1 cellular context compared by ENCODE assay signal in the genomic region with DNA sequence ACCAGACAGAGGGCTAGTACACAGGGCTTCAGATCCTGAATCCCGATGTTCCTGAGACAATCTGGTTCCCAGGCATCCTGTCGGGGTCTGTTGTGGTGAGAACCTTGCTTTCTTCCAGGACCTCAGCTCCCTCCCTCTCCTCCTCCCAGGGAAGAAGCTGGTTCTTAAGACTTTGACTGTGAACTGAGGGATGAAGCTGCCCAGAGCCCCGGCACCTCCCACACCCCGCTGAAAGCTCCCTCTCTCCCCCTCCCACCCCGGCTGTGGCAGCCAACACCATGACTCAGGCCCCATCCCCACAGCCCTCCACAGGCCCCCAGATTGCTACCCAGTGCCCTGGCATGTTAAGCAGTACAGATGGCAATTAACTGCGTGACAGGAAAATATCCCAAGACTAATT.
TF ChIP-seq lines count a peak whose summit lies in the region.

No MANE protein-coding gene starts in this region.

TF ChIP-seq in SK-N-SH, 30 proteins besides CTCF, POLR2A, EP300 and RAD21 (continued from another document):
- TF ChIP-seq TCF12 (IDR thresholded peaks at IDR 0.05) (no peak), SMC3 (IDR thresholded peaks at IDR 0.05; ENCODE audit: low read depth, low read length) (no peak), MXI1 (IDR thresholded peaks at IDR 0.05; ENCODE audit: low read depth, low read length) (no peak), YY1 (IDR thresholded peaks at IDR 0.05; ENCODE audit: low read depth) (no peak), POLR2AphosphoS5 (IDR thresholded peaks at IDR 0.05; ENCODE audit: low read depth, low read length) (no peak), JUND (IDR thresholded peaks at IDR 0.05) (no peak)
- TF ChIP-seq, protein P1, sequence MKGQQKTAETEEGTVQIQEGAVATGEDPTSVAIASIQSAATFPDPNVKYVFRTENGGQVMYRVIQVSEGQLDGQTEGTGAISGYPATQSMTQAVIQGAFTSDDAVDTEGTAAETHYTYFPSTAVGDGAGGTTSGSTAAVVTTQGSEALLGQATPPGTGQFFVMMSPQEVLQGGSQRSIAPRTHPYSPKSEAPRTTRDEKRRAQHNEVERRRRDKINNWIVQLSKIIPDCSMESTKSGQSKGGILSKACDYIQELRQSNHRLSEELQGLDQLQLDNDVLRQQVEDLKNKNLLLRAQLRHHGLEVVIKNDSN (IDR thresholded peaks at IDR 0.05; ENCODE audit: borderline replicate concordance, low read depth), result no peak
